Comparison of ENCODE assay signal across 33 cellular contexts in the genomic region with DNA sequence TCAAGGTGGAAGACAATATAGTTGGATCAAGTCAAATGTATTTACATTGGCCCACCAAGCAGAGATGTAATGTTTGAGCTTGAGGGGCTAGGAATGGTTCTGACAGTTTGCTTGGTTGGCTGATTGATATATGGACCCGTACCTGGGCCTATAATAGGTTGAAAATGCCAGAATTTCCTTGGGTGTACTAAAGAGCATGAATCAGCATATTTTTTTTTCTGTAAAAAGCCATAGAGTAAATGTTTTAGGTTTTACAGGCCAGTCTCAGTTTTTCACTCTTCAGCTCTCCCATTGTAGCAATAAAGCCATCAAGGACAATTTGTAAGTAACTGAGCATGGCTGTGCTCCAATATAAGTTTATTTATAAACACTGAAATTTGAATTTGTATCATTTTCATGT. TPM values are rescaled to one million over a fixed set of nuclear protein-coding genes. Genes with fewer than 3 reads are reported as not detected.
"Had no signal": no experiment of that assay in that cellular context is flagged by ENCODE, and none has a peak within 500 bp of the region (broad histone marks: within the 10 kb centered on the region; RNA-seq: fewer than 3 reads in every experiment).

No MANE protein-coding gene starts in this region.

- H3K36me3 ChIP-seq: neural progenitor cell, ovary, spleen, suprapubic skin, tibial artery, transverse colon, upper lobe of right lung, uterus had no signal

- H3K79me2 ChIP-seq: parathyroid adenoma had no signal

- H3K4me1 ChIP-seq: neural progenitor cell, parathyroid adenoma, psoas muscle, spleen, testis, tibial artery, transverse colon, upper lobe of right lung, uterus had no signal

- H3K27ac ChIP-seq: neural progenitor cell, ovary, parathyroid adenoma, psoas muscle, skin epidermis, spleen, suprapubic skin, testis, tibial artery, transverse colon, upper lobe of right lung, uterus had no signal

- H3K9ac ChIP-seq: neural progenitor cell, parathyroid adenoma had no signal

- H2AFZ ChIP-seq: neural progenitor cell, parathyroid adenoma had no signal

- H3K4me2 ChIP-seq: neural progenitor cell, smooth muscle cell had no signal

- H3K9me3 ChIP-seq: psoas muscle, suprapubic skin, testis, transverse colon, upper lobe of right lung, uterus had no signal

- ATAC-seq: natural killer cell; psoas muscle; right cardiac atrium; sciatic nerve; stimulated activated memory B cell treated with anti-CD40 and anti-IgM and Interleukin-4, amounts not matched to agents 10 μg/mL and 1 μg/mL and 100 μg/mL, for 72 hours; stimulated activated naive CD8-positive, alpha-beta T cell treated with anti-CD3 and anti-CD28 coated beads, Interleukin-15, amount 100 ng/mL, for 72 hours; stimulated activated naive CD8-positive, alpha-beta T cell treated with anti-CD3 and anti-CD28 coated beads, Interleukin-15, Interleukin-2, amounts not matched to agents 100 U/mL and 50 U/mL, for 24 hours; upper lobe of right lung had no signal

- H3K4me3 ChIP-seq: neural progenitor cell, ovary, psoas muscle, skin epidermis, smooth muscle cell, spleen, suprapubic skin, testis, tibial artery, transverse colon, upper lobe of right lung, uterus had no signal

- DNase-seq: natural killer cell; occipital lobe; ovary; posterior cingulate gyrus; psoas muscle; right cardiac atrium; spleen; stimulated activated CD4-positive, alpha-beta T cell treated with anti-CD3 and anti-CD28 coated beads, Interleukin-12 subunit alpha, Interleukin-12 subunit beta, amount 100 ng/mL, for 4 hours; stimulated activated CD4-positive, alpha-beta T cell treated with anti-CD3 and anti-CD28 coated beads, Interleukin-1b, Interleukin-23, amount 100 ng/mL, for 48 hours; stimulated activated CD4-positive, alpha-beta T cell treated with anti-CD3 and anti-CD28 coated beads, Interleukin-4, amount 100 ng/mL, for 1 hour; stimulated activated CD4-positive, alpha-beta T cell treated with anti-CD3 and anti-CD28 coated beads, Interleukin-4, amount 100 ng/mL, for 4 hours; stimulated activated CD8-positive, alpha-beta memory T cell treated with anti-CD3 and anti-CD28 coated beads, Interleukin-4, amount 100 ng/mL, for 48 hours; stimulated activated naive CD4-positive, alpha-beta T cell; stimulated activated naive CD8-positive, alpha-beta T cell treated with anti-CD3 and anti-CD28 coated beads, Interleukin-15, amount 100 ng/mL, for 72 hours; stimulated activated naive CD8-positive, alpha-beta T cell treated with anti-CD3 and anti-CD28 coated beads, Interleukin-15, Interleukin-2, amounts not matched to agents 100 U/mL and 50 U/mL, for 24 hours; substantia nigra; testis; tibial artery; transverse colon; upper lobe of right lung; uterus had no signal

- H3K27me3 ChIP-seq: neural progenitor cell, ovary, spleen, suprapubic skin, testis, transverse colon, upper lobe of right lung, uterus had no signal

RNA-seq across cellular contexts. Expression of a gene that starts 26.9 kb away (rescaled TPM):
- total RNA-seq: occipital lobe had no signal
- polyA plus RNA-seq: neural cell had no signal

RNA-seq across cellular contexts. Expression of a gene that starts 38.3 kb away (rescaled TPM):
- total RNA-seq: osteoblast, progenitor cell of endocrine pancreas, renal cortical epithelial cell, smooth muscle cell, transverse colon had no signal
- polyA plus RNA-seq: smooth muscle cell had no signal

RNA-seq across cellular contexts. Expression of a gene that starts 42.8 kb away (rescaled TPM):
- total RNA-seq: natural killer cell, occipital lobe, osteoblast, progenitor cell of endocrine pancreas, renal cortical epithelial cell had no signal
- polyA plus RNA-seq: neural cell had no signal

RNA-seq across cellular contexts. Expression of a gene that starts 46.5 kb away (rescaled TPM):
- total RNA-seq: progenitor cell of endocrine pancreas, renal cortical epithelial cell had no signal

RNA-seq across cellular contexts. Expression of a gene that starts 47.2 kb away (rescaled TPM):
- total RNA-seq: natural killer cell, occipital lobe, osteoblast, ovary, progenitor cell of endocrine pancreas, psoas muscle, renal cortical epithelial cell, right cardiac atrium, smooth muscle cell, suprapubic skin, transverse colon, upper lobe of right lung, urinary bladder had no signal
- polyA plus RNA-seq: neural cell, right cardiac atrium, smooth muscle cell, urinary bladder had no signal
